ENCODE assay signal across 17 cellular contexts in the genomic region with DNA sequence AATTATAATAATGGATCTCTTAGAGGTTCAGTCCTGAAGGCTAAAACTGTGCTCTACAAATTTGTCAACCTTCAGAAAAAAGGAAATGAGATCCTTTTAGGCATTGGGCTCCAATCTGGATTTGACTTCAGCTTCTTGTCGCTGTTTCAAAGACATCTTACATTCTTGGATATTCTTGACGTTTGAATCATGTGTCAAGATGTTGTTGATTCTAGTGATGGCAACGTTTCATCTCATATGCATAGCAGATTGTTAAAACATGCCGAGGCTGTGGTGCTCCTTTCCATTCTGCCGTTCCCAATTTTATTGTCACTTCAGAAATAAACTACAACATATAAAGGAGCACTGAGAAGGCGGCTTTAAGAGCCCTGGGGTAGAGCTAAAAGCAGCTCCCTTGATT.
DNase-seq lines count a peak whose midpoint lies in the region; ATAC-seq and TF ChIP-seq lines count a peak whose summit lies in the region.
"Had no signal": no experiment of that assay in that cellular context is flagged by ENCODE, and none has a peak within 500 bp of the region (broad histone marks: within the 10 kb centered on the region; RNA-seq: fewer than 3 reads in every experiment).

No MANE protein-coding gene starts in this region.

- DNase-seq in AG10803 (ENCODE audit: low read depth) (peak; percentile 6), dorsolateral prefrontal cortex (no peak), inferior parietal cortex (ENCODE audit: extremely low spot score) (peak; percentile 34), superior temporal gyrus (ENCODE audit: extremely low spot score) (peak; percentile 59), NCI-H2171 (lab: John Stamatoyannopoulos, UW) (no peak), left colon (no peak)
- no peak for DNase-seq in stimulated activated CD8-positive, alpha-beta memory T cell treated with anti-CD3 and anti-CD28 coated beads, Interleukin-4, amount 100 ng/mL, for 48 hours
- DNase-seq: Caco-2; Calu3; CD4-positive, alpha-beta T cell; CD8-positive, alpha-beta T cell; DMS79 treated with DMSO at 0.1 percent for 48 hours; GF-D8 had no signal

- ATAC-seq in left colon: no peak
- ATAC-seq: A549; CD8-positive, alpha-beta T cell had no signal

- H3K27me3 ChIP-seq in dorsolateral prefrontal cortex: no peaks in the 10 kb centered on the region
- H3K27me3 ChIP-seq: BLaER1 treated with 17β-estradiol and CSF1 and Interleukin-3, amounts not matched to agents 10 nM and 100 nM had no signal

- H3K27ac ChIP-seq in dorsolateral prefrontal cortex: peak overlapping the region in 31 of 59 donors; percentile 6 to 64 (median 32)
- H3K27ac ChIP-seq: 22Rv1; A549; BLaER1 treated with 17β-estradiol and CSF1 and Interleukin-3, amounts not matched to agents 10 nM and 100 nM; C4-2B had no signal

- no peak for TF ChIP-seq CTCF in AG10803 (conservative IDR thresholded peaks at IDR 0.05; ENCODE audit: low read length)
- no peak for TF ChIP-seq CTCF in dorsolateral prefrontal cortex (IDR thresholded peaks at IDR 0.05 in 54 of 56, conservative IDR thresholded peaks at IDR 0.05 in 2 of 56; ENCODE audit: low read depth in 1 of 56, partially characterized antibody in 56 of 56)

- no peak overlapping the region for H3K4me3 ChIP-seq in AG10803 (ENCODE audit: low read length)
- peak overlapping the region in 1 of 59 donors; percentile 7 for H3K4me3 ChIP-seq in dorsolateral prefrontal cortex
- H3K4me3 ChIP-seq: A549; BLaER1 treated with 17β-estradiol and CSF1 and Interleukin-3, amounts not matched to agents 10 nM and 100 nM had no signal

- intact Hi-C loops in dorsolateral prefrontal cortex (cut with DNase I): no loop called here
- intact Hi-C loops in left colon (cut with DNase I, micrococcal nuclease): no loop called here

Comparison
In these comparisons a context has a peak if more than half of its experiments do, and no peak if none do; other contexts are left out.
1. DNase-seq: peak in AG10803 (single experiment), inferior parietal cortex (single experiment) and superior temporal gyrus (single experiment); none in dorsolateral prefrontal cortex (0 of 10), NCI-H2171 (single experiment), left colon (0 of 2) and stimulated activated CD8-positive, alpha-beta memory T cell treated with anti-CD3 and anti-CD28 coated beads, Interleukin-4, amount 100 ng/mL, for 48 hours (single experiment).